Comparison of ENCODE assay signal across 22 cellular contexts in the genomic region with DNA sequence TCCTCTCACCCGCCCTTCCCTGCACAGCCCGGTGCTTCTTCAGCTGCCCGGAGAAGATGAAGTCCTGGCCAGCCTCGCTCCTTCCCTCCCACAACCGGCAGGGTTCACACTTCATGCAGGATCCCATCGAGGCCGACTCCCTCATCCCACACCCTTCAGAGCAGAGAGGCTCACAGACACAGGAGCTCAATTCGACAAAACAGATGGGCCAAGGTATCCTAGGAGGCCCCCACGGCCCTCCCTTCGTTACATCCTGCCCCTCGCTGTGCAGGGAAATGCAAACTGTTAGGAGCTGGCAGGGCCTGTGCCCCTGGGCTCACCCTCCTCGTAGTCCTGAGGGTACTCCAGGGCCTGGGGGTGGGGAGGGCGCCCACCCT.
A peak's percentile ranks its signal among the peaks of the same experiment; 100 is the strongest.
DNase-seq lines count a peak whose midpoint lies in the region; ATAC-seq and TF ChIP-seq lines count a peak whose summit lies in the region.
"Had no signal": no experiment of that assay in that cellular context is flagged by ENCODE, and none has a peak within 500 bp of the region (broad histone marks: within the 10 kb centered on the region; RNA-seq: fewer than 3 reads in every experiment).

No MANE protein-coding gene starts in this region.

- H3K27ac Mint-ChIP-seq in activated CD8-positive, alpha-beta T cell treated with anti-CD3 and anti-CD28 coated beads, Interleukin-2, amount 10 ng/mL, durations not matched to agents 7 days and 5 days: no peak overlapping the region
- no peak overlapping the region for H3K27ac Mint-ChIP-seq in activated CD8-positive, alpha-beta T cell treated with anti-CD3 and anti-CD28 coated beads for 36 hours
- H3K27ac Mint-ChIP-seq in endodermal cell: no peak overlapping the region
- H3K27ac Mint-ChIP-seq in nephron progenitor cell: peak overlapping the region; percentile 19

- no peaks in the 10 kb centered on the region for H3K79me2 ChIP-seq in osteoblast (ENCODE audit: insufficient read depth, low read length)

- H3K4me3 ChIP-seq in endodermal cell (ENCODE audit: low read length) (no peak overlapping the region), thyroid gland (replicated peaks in 1 of 3) (no peak overlapping the region), osteoblast (ENCODE audit: insufficient read depth, low read length) (no peak overlapping the region)
- H3K4me3 ChIP-seq: ovary, testis had no signal

- DNase-seq in activated CD8-positive, alpha-beta T cell treated with anti-CD3 and anti-CD28 coated beads, Interleukin-2, amount 10 ng/mL, durations not matched to agents 7 days and 5 days: no peak
- DNase-seq in activated CD8-positive, alpha-beta T cell treated with anti-CD3 and anti-CD28 coated beads for 36 hours: no peak
- DNase-seq in endodermal cell (peak; percentile 83), nephron progenitor cell (no peak), thyroid gland (peak; percentile 64 to 77), osteoblast (ENCODE audit: insufficient read length, low spot score, missing footprints) (no peak)
- DNase-seq: activated CD4-positive, alpha-beta T cell treated with anti-CD3 and anti-CD28 coated beads, Interleukin-2, amount 50 U/mL, for 4 hours; activated naive CD4-positive, alpha-beta T cell treated with anti-CD3 and anti-CD28 coated beads, Interleukin-2, amount 50 U/mL, for 16 hours; C1 segment of cervical spinal cord; foreskin melanocyte; HCEC 1CT; KG1; left cardiac atrium; NCI-H1930; NK-92 treated with Interleukin-12 subunit alpha and Interleukin-12 subunit beta, amount 100 ng/mL, for 24 hours; ovary; small intestine; stimulated activated CD4-positive, alpha-beta T cell treated with anti-CD3 and anti-CD28 coated beads, Interleukin-4, amount 100 ng/mL, for 24 hours; SW 1271; testis had no signal

- H3K36me3 Mint-ChIP-seq in activated CD8-positive, alpha-beta T cell treated with anti-CD3 and anti-CD28 coated beads, Interleukin-2, amount 10 ng/mL, durations not matched to agents 7 days and 5 days (ENCODE audit: low read depth): peaks cover 12% of the 10 kb centered on the region
- H3K36me3 Mint-ChIP-seq in activated CD8-positive, alpha-beta T cell treated with anti-CD3 and anti-CD28 coated beads for 36 hours (ENCODE audit: low read depth): peaks cover 33% of the 10 kb centered on the region
- H3K36me3 Mint-ChIP-seq in endodermal cell (ENCODE audit: low read depth) (peaks cover 16% of the 10 kb centered on the region), nephron progenitor cell (ENCODE audit: low read depth) (peaks cover 27% of the 10 kb centered on the region)

- H3K36me3 ChIP-seq in endodermal cell (ENCODE audit: control insufficient read depth, insufficient read depth, low read length) (peaks cover 14% of the 10 kb centered on the region), thyroid gland (peaks cover 0 to 4% of the 10 kb centered on the region in 2 donors), osteoblast (ENCODE audit: insufficient read depth, low read length) (no peaks in the 10 kb centered on the region)
- H3K36me3 ChIP-seq: ovary had no signal

- ATAC-seq in activated CD8-positive, alpha-beta T cell treated with anti-CD3 and anti-CD28 coated beads, Interleukin-2, amount 10 ng/mL, durations not matched to agents 7 days and 5 days: peak; percentile 17
- no peak for ATAC-seq in activated CD8-positive, alpha-beta T cell treated with anti-CD3 and anti-CD28 coated beads for 36 hours
- ATAC-seq in GM18498 (IDR thresholded peaks at IDR 0.05; ENCODE audit: unreplicated experiment): no peak
- ATAC-seq in GM19395 (IDR thresholded peaks at IDR 0.05; ENCODE audit: unreplicated experiment): no peak

- H3K4me1 ChIP-seq in endodermal cell (ENCODE audit: control insufficient read depth, insufficient read depth, low read length) (no peaks in the 10 kb centered on the region), thyroid gland (peaks cover 11 to 17% of the 10 kb centered on the region in 2 donors), osteoblast (ENCODE audit: insufficient read depth, low read length) (no peaks in the 10 kb centered on the region)
- H3K4me1 ChIP-seq: testis had no signal

- H2AFZ ChIP-seq in osteoblast (ENCODE audit: low read length): no peak overlapping the region

- H3K27ac ChIP-seq in endodermal cell (ENCODE audit: low read depth, low read length) (peak overlapping the region; percentile 24), thyroid gland (peak overlapping the region; percentile 66 to 81 (median 70)), osteoblast (ENCODE audit: low read depth, low read length) (no peak overlapping the region)
- H3K27ac ChIP-seq: ovary, testis had no signal

- H3K9me3 ChIP-seq in endodermal cell (ENCODE audit: control insufficient read depth, low read length) (no peaks in the 10 kb centered on the region), thyroid gland (no peaks in the 10 kb centered on the region), osteoblast (ENCODE audit: low read depth, low read length) (no peaks in the 10 kb centered on the region)
- H3K9me3 ChIP-seq: ovary, testis had no signal

- CTCF ChIA-PET in activated CD8-positive, alpha-beta T cell treated with anti-CD3 and anti-CD28 coated beads, Interleukin-2, amount 10 ng/mL, durations not matched to agents 7 days and 5 days (lab: Charles Lee): no interaction called here
- CTCF ChIA-PET in activated CD8-positive, alpha-beta T cell treated with anti-CD3 and anti-CD28 coated beads for 36 hours (lab: Charles Lee): no interaction called here

- H3K27me3 ChIP-seq in endodermal cell (ENCODE audit: control insufficient read depth, insufficient read depth, low read length, poor library complexity, severe bottlenecking): no peaks in the 10 kb centered on the region
- no peaks in the 10 kb centered on the region for H3K27me3 ChIP-seq in thyroid gland
- no peaks in the 10 kb centered on the region for H3K27me3 ChIP-seq in osteoblast (ENCODE audit: insufficient read depth, low read length)
- H3K27me3 ChIP-seq: ovary, testis had no signal

- no peak overlapping the region for H3K9ac ChIP-seq in endodermal cell (ENCODE audit: extremely low read depth, low read length, poor library complexity, severe bottlenecking)

- H3K9me3 Mint-ChIP-seq in activated CD8-positive, alpha-beta T cell treated with anti-CD3 and anti-CD28 coated beads, Interleukin-2, amount 10 ng/mL, durations not matched to agents 7 days and 5 days (ENCODE audit: insufficient read depth): no peaks in the 10 kb centered on the region
- peaks cover 6% of the 10 kb centered on the region for H3K9me3 Mint-ChIP-seq in activated CD8-positive, alpha-beta T cell treated with anti-CD3 and anti-CD28 coated beads for 36 hours
- H3K9me3 Mint-ChIP-seq in endodermal cell (no peaks in the 10 kb centered on the region), nephron progenitor cell (no peaks in the 10 kb centered on the region)

- WGBS in endodermal cell (ENCODE audit: insufficient coverage in 1 of 2, insufficient read length in 1 of 2), 2 experiments: 64 to 67% methylated on average over 9 to 13 of the region's 13 CpGs
- 26 to 48% methylated on average over 9 to 11 of the region's 13 CpGs for WGBS in thyroid gland, 2 donors

- POLR2A ChIA-PET in activated CD8-positive, alpha-beta T cell treated with anti-CD3 and anti-CD28 coated beads, Interleukin-2, amount 10 ng/mL, durations not matched to agents 7 days and 5 days (lab: Charles Lee): no interaction called here
- POLR2A ChIA-PET in activated CD8-positive, alpha-beta T cell treated with anti-CD3 and anti-CD28 coated beads for 36 hours (lab: Charles Lee): no interaction called here

- H4K20me1 ChIP-seq in osteoblast (ENCODE audit: insufficient read depth, low read length): peaks cover 6% of the 10 kb centered on the region

- H3K4me2 ChIP-seq in osteoblast (ENCODE audit: insufficient read depth, low read length): no peak overlapping the region

- no peak for TF ChIP-seq CTCF in activated CD8-positive, alpha-beta T cell treated with anti-CD3 and anti-CD28 coated beads for 36 hours (IDR thresholded peaks at IDR 0.05)
- peak; percentile 30 for TF ChIP-seq CTCF in endodermal cell (conservative IDR thresholded peaks at IDR 0.05)
- TF ChIP-seq CTCF in nephron progenitor cell (IDR thresholded peaks at IDR 0.05): no peak
- TF ChIP-seq CTCF in thyroid gland (IDR thresholded peaks at IDR 0.05): no peak
- TF ChIP-seq CTCF in osteoblast (IDR thresholded peaks at IDR 0.05; ENCODE audit: extremely low read depth, low read depth, low read length): no peak

- intact Hi-C loops in activated CD8-positive, alpha-beta T cell treated with anti-CD3 and anti-CD28 coated beads for 36 hours (cut with micrococcal nuclease): no loop called here
- intact Hi-C loops in thyroid gland (cut with DNase I): no loop called here

- no peak for TF ChIP-seq POLR2A in thyroid gland (IDR thresholded peaks at IDR 0.05)

- no peaks in the 10 kb centered on the region for H3K27me3 Mint-ChIP-seq in activated CD8-positive, alpha-beta T cell treated with anti-CD3 and anti-CD28 coated beads, Interleukin-2, amount 10 ng/mL, durations not matched to agents 7 days and 5 days (ENCODE audit: low read depth)
- H3K27me3 Mint-ChIP-seq in activated CD8-positive, alpha-beta T cell treated with anti-CD3 and anti-CD28 coated beads for 36 hours: no peaks in the 10 kb centered on the region
- no peaks in the 10 kb centered on the region for H3K27me3 Mint-ChIP-seq in endodermal cell (ENCODE audit: insufficient read depth)
- no peaks in the 10 kb centered on the region for H3K27me3 Mint-ChIP-seq in nephron progenitor cell (ENCODE audit: low read depth, poor library complexity)

- no peak overlapping the region for H3K4me3 Mint-ChIP-seq in activated CD8-positive, alpha-beta T cell treated with anti-CD3 and anti-CD28 coated beads, Interleukin-2, amount 10 ng/mL, durations not matched to agents 7 days and 5 days
- no peak overlapping the region for H3K4me3 Mint-ChIP-seq in activated CD8-positive, alpha-beta T cell treated with anti-CD3 and anti-CD28 coated beads for 36 hours
- H3K4me3 Mint-ChIP-seq in endodermal cell (no peak overlapping the region), nephron progenitor cell (no peak overlapping the region)

- no peaks in the 10 kb centered on the region for H3K4me1 Mint-ChIP-seq in activated CD8-positive, alpha-beta T cell treated with anti-CD3 and anti-CD28 coated beads, Interleukin-2, amount 10 ng/mL, durations not matched to agents 7 days and 5 days (ENCODE audit: low read depth)
- no peaks in the 10 kb centered on the region for H3K4me1 Mint-ChIP-seq in activated CD8-positive, alpha-beta T cell treated with anti-CD3 and anti-CD28 coated beads for 36 hours (ENCODE audit: low read depth)
- H3K4me1 Mint-ChIP-seq in endodermal cell (peaks cover 1% of the 10 kb centered on the region), nephron progenitor cell (peaks cover 15% of the 10 kb centered on the region)

Comparison
In these comparisons a context has a peak if more than half of its experiments do, and no peak if none do; other contexts are left out.
1. DNase-seq: peak in endodermal cell (single experiment) and thyroid gland (2 of 2); none in activated CD8-positive, alpha-beta T cell treated with anti-CD3 and anti-CD28 coated beads, Interleukin-2, amount 10 ng/mL, durations not matched to agents 7 days and 5 days (single experiment), activated CD8-positive, alpha-beta T cell treated with anti-CD3 and anti-CD28 coated beads for 36 hours (single experiment), nephron progenitor cell (single experiment) and osteoblast (single experiment).